Comparison of ENCODE assay signal across 15 cellular contexts in genomic region chr12:42735869-42736361, GRCh38.
A peak's percentile ranks its signal among the peaks of the same experiment; 100 is the strongest.
DNase-seq lines count a peak whose midpoint lies in the region; ATAC-seq and TF ChIP-seq lines count a peak whose summit lies in the region.
"Had no signal": no experiment of that assay in that cellular context is flagged by ENCODE, and none has a peak within 500 bp of the region (broad histone marks: within the 10 kb centered on the region; RNA-seq: fewer than 3 reads in every experiment).

No MANE protein-coding gene starts in this region.

- H3K9me3 ChIP-seq in gastroesophageal sphincter, result no peaks in the 10 kb centered on the region
- H3K9me3 ChIP-seq in aorta (ENCODE audit: control insufficient read depth, low read length), result no peaks in the 10 kb centered on the region
- H3K9me3 ChIP-seq in thyroid gland, result no peaks in the 10 kb centered on the region

- no peaks in the 10 kb centered on the region for H3K27me3 ChIP-seq in gastroesophageal sphincter
- H3K27me3 ChIP-seq in aorta (ENCODE audit: control insufficient read depth in 1 of 2, insufficient read depth in 2 of 2, low read length in 1 of 2), result no peaks in the 10 kb centered on the region
- H3K27me3 ChIP-seq in thyroid gland, result no peaks in the 10 kb centered on the region

- TF ChIP-seq CTCF in gastroesophageal sphincter (IDR thresholded peaks at IDR 0.05) (no peak), nephron progenitor cell (IDR thresholded peaks at IDR 0.05) (no peak), thyroid gland (IDR thresholded peaks at IDR 0.05) (no peak)

- intact Hi-C loops in aorta (cut with DNase I) (loop anchor here in 1 of 2 donors (5.0 kb wide), 1 partner anchor 144 kb away; no protein-coding TSS in a partner anchor), thyroid gland (cut with DNase I) (no loop called here)

- peaks cover 64% of the 10 kb centered on the region for H3K4me1 Mint-ChIP-seq in nephron progenitor cell
- H3K4me1 Mint-ChIP-seq: naive thymus-derived CD4-positive, alpha-beta T cell had no signal

- no peak for TF ChIP-seq EP300 in gastroesophageal sphincter (IDR thresholded peaks at IDR 0.05)

- H3K27me3 Mint-ChIP-seq in nephron progenitor cell (ENCODE audit: low read depth, poor library complexity), result no peaks in the 10 kb centered on the region

- 31 to 43% methylated on average over 7 to 11 of the region's 11 CpGs for WGBS in gastroesophageal sphincter (ENCODE audit: low coverage in 1 of 2), 2 donors
- WGBS in aorta, 2 donors, result 3 to 8% methylated on average over 11 of the region's 11 CpGs
- 72 to 81% methylated on average over 11 of the region's 11 CpGs for WGBS in thyroid gland, 2 donors

- H3K4me3 ChIP-seq in gastroesophageal sphincter (no peak overlapping the region), aorta (ENCODE audit: low read length in 2 of 2) (no peak overlapping the region), thyroid gland (replicated peaks in 1 of 3) (no peak overlapping the region)

- peaks cover 11% of the 10 kb centered on the region for H3K9me3 Mint-ChIP-seq in nephron progenitor cell

- H3K36me3 ChIP-seq in gastroesophageal sphincter (no peaks in the 10 kb centered on the region), aorta (ENCODE audit: control insufficient read depth in 1 of 2, insufficient read depth in 2 of 2, low read length in 1 of 2) (no peaks in the 10 kb centered on the region), thyroid gland (no peaks in the 10 kb centered on the region)

- H3K27ac ChIP-seq in gastroesophageal sphincter (peak overlapping the region in 3 of 4 donors; percentile 25 to 64 (median 48)), aorta (ENCODE audit: low read depth in 1 of 2, low read length in 2 of 2) (no peak overlapping the region), thyroid gland (no peak overlapping the region)

- H3K27ac Mint-ChIP-seq in nephron progenitor cell, result peak overlapping the region; percentile 1
- H3K27ac Mint-ChIP-seq: activated T-cell treated with anti-CD3 and anti-CD28 coated beads, Interleukin-2, amount 50 U/mL, for 72 hours; naive thymus-derived CD4-positive, alpha-beta T cell had no signal

- H3K4me1 ChIP-seq in gastroesophageal sphincter (peaks cover 5 to 33% (median 7%) of the 10 kb centered on the region in 3 donors), aorta (ENCODE audit: control insufficient read depth in 1 of 2, insufficient read depth in 2 of 2, low read length in 2 of 2) (peaks cover 0 to 4% of the 10 kb centered on the region in 2 donors), thyroid gland (no peaks in the 10 kb centered on the region)

- no peak for TF ChIP-seq POLR2A in gastroesophageal sphincter (IDR thresholded peaks at IDR 0.05)
- TF ChIP-seq POLR2A in thyroid gland (IDR thresholded peaks at IDR 0.05), result no peak

- peak; percentile 62 for ATAC-seq in gastroesophageal sphincter
- no peak for ATAC-seq in aorta (ENCODE audit: low FRiP score)
- ATAC-seq: activated T-cell treated with anti-CD3 and anti-CD28 coated beads, Interleukin-2, amount 50 U/mL, for 72 hours; naive thymus-derived CD4-positive, alpha-beta T cell had no signal

- peak; percentile 3 for DNase-seq in NCI-H2227 (lab: John Stamatoyannopoulos, UW; ENCODE audit: unreplicated experiment)
- no peak for DNase-seq in NCI-H2227 treated with DMSO at 0.1 percent for 48 hours (lab: John Stamatoyannopoulos, UW)
- DNase-seq in nephron progenitor cell, result no peak
- peak; percentile 48 to 75 for DNase-seq in aorta
- no peak for DNase-seq in thyroid gland
- no peak for DNase-seq in NAMALWA (ENCODE audit: low spot score)
- DNase-seq in NOMO-1 treated with dmso at 0.1 percent for 144 hours (lab: John Stamatoyannopoulos, UW; ENCODE audit: unreplicated experiment), result no peak
- DNase-seq: activated T-cell treated with anti-CD3 and anti-CD28 coated beads, Interleukin-2, amount 50 U/mL, for 72 hours; amniotic stem cell; Calu3; naive thymus-derived CD4-positive, alpha-beta T cell; NCI-H1092; NCI-H526; substantia nigra had no signal

- H3K4me3 Mint-ChIP-seq in nephron progenitor cell, result no peak overlapping the region
- H3K4me3 Mint-ChIP-seq: activated T-cell treated with anti-CD3 and anti-CD28 coated beads, Interleukin-2, amount 50 U/mL, for 72 hours; naive thymus-derived CD4-positive, alpha-beta T cell had no signal

- H3K36me3 Mint-ChIP-seq in nephron progenitor cell (ENCODE audit: low read depth), result peaks cover 10% of the 10 kb centered on the region
- H3K36me3 Mint-ChIP-seq: naive thymus-derived CD4-positive, alpha-beta T cell had no signal

Comparison
In these comparisons a context has a peak if more than half of its experiments do, and no peak if none do; other contexts are left out.
1. DNase-seq: peak in NCI-H2227 (single experiment) and aorta (2 of 2); none in NCI-H2227 treated with DMSO at 0.1 percent for 48 hours (single experiment), nephron progenitor cell (single experiment), thyroid gland (0 of 2), NAMALWA (single experiment) and NOMO-1 treated with dmso at 0.1 percent for 144 hours (single experiment).
2. H3K27ac ChIP-seq: peak in gastroesophageal sphincter (3 of 4); none in aorta (0 of 2) and thyroid gland (0 of 3).